Comparison of ENCODE assay signal across 5 cellular contexts in the genomic region with DNA sequence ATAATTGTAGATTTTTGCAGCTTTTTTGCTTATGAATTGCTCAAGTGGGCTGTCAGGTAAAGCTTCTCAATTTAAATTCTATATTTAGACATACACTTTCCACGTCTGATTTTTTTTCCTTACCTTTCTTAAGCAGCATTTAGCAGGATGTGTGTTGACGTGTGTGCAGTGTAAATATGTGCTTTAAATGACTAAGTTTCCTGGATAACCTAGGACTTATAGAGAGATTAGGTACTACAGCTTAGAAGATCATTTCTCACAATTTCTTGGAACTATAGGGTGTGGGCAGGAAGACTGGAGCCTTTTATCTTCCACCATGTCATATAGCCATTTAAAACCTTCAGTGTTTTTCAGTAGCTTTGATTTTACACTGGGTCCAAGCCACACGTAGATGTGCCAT.
"Had no signal": no experiment of that assay in that cellular context is flagged by ENCODE, and none has a peak within 500 bp of the region (broad histone marks: within the 10 kb centered on the region; RNA-seq: fewer than 3 reads in every experiment).

No MANE protein-coding gene starts in this region.

- H3K4me3 ChIP-seq: GM23338 had no signal

- H3K4me2 ChIP-seq: GM23338 had no signal

- H2AFZ ChIP-seq: GM23338 had no signal

- H3K27ac ChIP-seq: HL-60 had no signal

- DNase-seq: H9, HCEC 1CT, KBM-7 had no signal
